In the genomic region with DNA sequence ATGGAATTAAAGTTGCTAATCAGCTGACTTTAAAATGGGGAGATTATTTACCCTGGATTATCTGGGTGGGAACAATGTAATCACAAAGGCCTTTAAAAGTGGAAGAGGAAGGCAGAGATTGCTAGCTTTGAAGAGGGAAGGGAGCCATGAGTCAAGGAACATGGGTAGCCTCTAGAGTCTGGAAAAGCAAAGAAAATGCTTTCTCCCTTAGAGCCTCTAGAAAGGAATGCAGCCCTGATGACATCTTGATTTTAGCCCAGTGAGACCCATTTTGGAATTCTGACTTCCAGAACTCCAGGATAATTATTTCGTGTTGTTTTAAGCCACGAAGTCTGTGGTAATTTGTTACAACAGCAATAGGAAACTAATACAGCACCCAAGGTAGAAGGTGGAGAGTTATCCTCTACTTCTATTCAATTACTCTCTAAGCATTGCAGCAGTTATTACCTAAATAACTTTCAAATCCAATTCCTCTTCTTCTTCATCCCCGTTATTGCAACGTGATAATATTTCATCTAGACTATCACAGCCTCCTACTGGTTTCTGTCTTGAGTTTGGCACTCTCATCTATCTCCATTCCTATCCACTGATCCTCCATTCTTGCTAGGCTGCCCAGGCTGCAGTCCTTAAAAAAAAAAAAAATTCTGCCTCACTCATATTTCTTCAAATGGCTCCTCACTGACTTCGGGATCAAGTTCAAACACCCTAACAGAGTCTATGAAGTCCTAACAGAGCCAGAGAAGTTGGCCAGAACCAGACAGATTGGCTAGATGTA, we compare ENCODE assay signal across 14 cellular contexts.
"Had no signal": no experiment of that assay in that cellular context is flagged by ENCODE, and none has a peak within 500 bp of the region (broad histone marks: within the 10 kb centered on the region; RNA-seq: fewer than 3 reads in every experiment).

No MANE protein-coding gene starts in this region.

- H3K27me3 ChIP-seq: heart left ventricle, ovary, right atrium auricular region, sigmoid colon, tibial artery, upper lobe of right lung had no signal

- H3K4me3 ChIP-seq: heart left ventricle, ovary, right atrium auricular region, sigmoid colon, skin epidermis, tibial artery, upper lobe of right lung had no signal

- H3K36me3 ChIP-seq: heart left ventricle, ovary, right atrium auricular region, sigmoid colon, tibial artery, upper lobe of right lung had no signal

- DNase-seq: effector memory CD4-positive, alpha-beta T cell; foreskin melanocyte; heart left ventricle; hippocampal formation; natural killer cell; ovary; sigmoid colon; stimulated activated CD4-positive, alpha-beta T cell treated with anti-CD3 and anti-CD28 coated beads, Interleukin-12 subunit alpha, Interleukin-12 subunit beta, amount 100 ng/mL, for 4 hours; stimulated activated naive CD4-positive, alpha-beta T cell treated with Interleukin-2 at 50 U/mL for 16 hours; tibial artery; upper lobe of right lung had no signal

- ATAC-seq: esophagus mucosa, heart left ventricle, natural killer cell, upper lobe of right lung had no signal

- H3K9me3 ChIP-seq: heart left ventricle, ovary, right atrium auricular region, sigmoid colon, tibial artery, upper lobe of right lung had no signal

- H3K27ac ChIP-seq: heart left ventricle, ovary, right atrium auricular region, skin epidermis, tibial artery, upper lobe of right lung had no signal

- H3K4me1 ChIP-seq: heart left ventricle, right atrium auricular region, tibial artery, upper lobe of right lung had no signal
